Comparison of ENCODE assay signal across 22 cellular contexts in genomic region chr12:15741082-15741481, GRCh38.
"Had no signal": no experiment of that assay in that cellular context is flagged by ENCODE, and none has a peak within 500 bp of the region (broad histone marks: within the 10 kb centered on the region; RNA-seq: fewer than 3 reads in every experiment).

No MANE protein-coding gene starts in this region.

- H3K27me3 ChIP-seq: Peyer's patch, SJSA1 had no signal

- H3K4me1 ChIP-seq: SJSA1 had no signal

- H3K27ac ChIP-seq: coronary artery, Peyer's patch, SJSA1 had no signal

- DNase-seq: activated CD4-positive, alpha-beta T cell treated with anti-CD3 and anti-CD28 coated beads for 48 hours; activated CD4-positive, alpha-beta T cell treated with anti-CD3 and anti-CD28 coated beads, Interleukin-2, amount 50 U/mL, for 4 hours; activated CD4-positive, CD25-positive, alpha-beta regulatory T cell treated with anti-CD3 and anti-CD28 coated beads, Interleukin-2, amount 50 U/mL, for 72 hours; activated CD8-positive, alpha-beta memory T cell treated with anti-CD3 and anti-CD28 coated beads, Interleukin-2, amount 50 U/mL, for 48 hours; activated CD8-positive, alpha-beta T cell treated with anti-CD3 and anti-CD28 coated beads, Interleukin-2, amount 10 ng/mL, durations not matched to agents 7 days and 5 days; activated naive CD4-positive, alpha-beta T cell; activated T-cell treated with anti-CD3 and anti-CD28 coated beads, Interleukin-2, amount 50 U/mL, for 1 hour; aorta; central memory CD4-positive, alpha-beta T cell; NCI-H1048; NCI-H146; NCI-H187 treated with DMSO at 0.1 percent for 48 hours; NCI-H2171 treated with DMSO at 0.1 percent for 48 hours; NCI-H226; NCI-H69; Peyer's patch; SHP77; SW 1271 had no signal

- ATAC-seq: activated CD8-positive, alpha-beta T cell treated with anti-CD3 and anti-CD28 coated beads, Interleukin-2, amount 10 ng/mL, durations not matched to agents 7 days and 5 days; SK-N-SH treated with all-trans-retinoic acid at 6 μM for 48 hours; WTC11 had no signal
